In the genomic region with DNA sequence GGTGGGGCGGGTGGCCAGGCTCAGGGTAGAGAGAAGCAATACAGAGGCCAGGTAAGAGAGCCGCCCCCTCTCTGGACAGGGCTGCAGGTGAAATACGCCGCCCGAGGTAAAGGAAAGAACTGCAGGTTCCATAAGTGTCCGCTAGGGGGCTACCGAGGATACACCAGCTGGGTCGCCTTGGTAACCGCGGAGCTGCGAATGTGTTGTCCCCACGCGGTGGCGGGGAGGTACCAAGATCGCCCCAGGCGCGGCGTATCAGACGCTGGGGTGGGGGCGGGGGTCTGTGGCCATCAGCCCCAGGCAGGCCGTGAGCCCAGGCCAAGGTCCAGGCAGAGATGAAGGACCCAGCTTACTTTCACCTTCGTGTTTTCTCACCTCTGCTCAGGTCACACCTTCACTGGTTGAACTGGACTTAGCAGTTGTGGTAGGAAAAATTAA, we compare ENCODE assay signal across 1 cellular context.
TF ChIP-seq lines count a peak whose summit lies in the region.

No MANE protein-coding gene starts in this region.

TF ChIP-seq in HepG2, 621 proteins besides CTCF, POLR2A, EP300 and RAD21 (continued from another document and continues in another):
- TF ChIP-seq ZBTB34 (CRISPR knock-in tag; IDR thresholded peaks at IDR 0.05) (no peak), HOXA5 (CRISPR knock-in tag; IDR thresholded peaks at IDR 0.05) (0 out of 2 replicates have a peak, but pooled peaks have one; percentile 48), ISX (CRISPR knock-in tag; conservative IDR thresholded peaks at IDR 0.05) (no peak), AGO1 (IDR thresholded peaks at IDR 0.05; ENCODE audit: low read depth, low read length, poor library complexity, severe bottlenecking) (peak; percentile 63), MTF2 (CRISPR knock-in tag; IDR thresholded peaks at IDR 0.05; ENCODE audit: borderline replicate concordance) (no peak), ARNT2 (CRISPR knock-in tag; IDR thresholded peaks at IDR 0.05; ENCODE audit: low read depth) (peak; percentile 49; the same call in 1 of the 2 replicates), CHCHD3 (CRISPR knock-in tag; IDR thresholded peaks at IDR 0.05) (no peak), NFKBIZ (CRISPR knock-in tag; IDR thresholded peaks at IDR 0.05) (no peak), THYN1 (CRISPR knock-in tag; IDR thresholded peaks at IDR 0.05; ENCODE audit: borderline replicate concordance, low read depth) (no peak), ZNF766 (CRISPR knock-in tag; IDR thresholded peaks at IDR 0.05; ENCODE audit: borderline replicate concordance) (peak; percentile 75; the same call in 1 of the 2 replicates), ZNF609 (CRISPR knock-in tag; IDR thresholded peaks at IDR 0.05; ENCODE audit: borderline replicate concordance) (0 out of 2 replicates have a peak, but pooled peaks have one; percentile 41), NCOA2 (CRISPR knock-in tag; IDR thresholded peaks at IDR 0.05) (no peak), SP140L (CRISPR knock-in tag; IDR thresholded peaks at IDR 0.05; ENCODE audit: borderline replicate concordance) (no peak), SRSF9 (IDR thresholded peaks at IDR 0.05; ENCODE audit: borderline replicate concordance, insufficient read depth, low read depth, low read length, poor library complexity, severe bottlenecking) (no peak), GATAD2A (CRISPR knock-in tag; IDR thresholded peaks at IDR 0.05) (peak; percentile 44; the same call in 1 of the 2 replicates), RBAK (CRISPR knock-in tag; IDR thresholded peaks at IDR 0.05) (no peak), SAP130 (CRISPR knock-in tag; IDR thresholded peaks at IDR 0.05; ENCODE audit: low read depth) (peak; percentile 81), SRSF1 (optimal IDR thresholded peaks at IDR 0.05; ENCODE audit: low read depth, low read length) (no peak), ZNF775 (CRISPR knock-in tag; IDR thresholded peaks at IDR 0.05; ENCODE audit: borderline replicate concordance) (no peak), ZMYM4 (CRISPR knock-in tag; IDR thresholded peaks at IDR 0.05) (peak; percentile 56; the same call in 1 of the 2 replicates), ZMYM3 (CRISPR knock-in tag; IDR thresholded peaks at IDR 0.05) (no peak; the same call in 1 of the 2 replicates), KDM3A (CRISPR knock-in tag; IDR thresholded peaks at IDR 0.05; ENCODE audit: low read depth) (no peak), ZFP36L1 (CRISPR knock-in tag; IDR thresholded peaks at IDR 0.05) (no peak)
- TF ChIP-seq, protein P1, sequence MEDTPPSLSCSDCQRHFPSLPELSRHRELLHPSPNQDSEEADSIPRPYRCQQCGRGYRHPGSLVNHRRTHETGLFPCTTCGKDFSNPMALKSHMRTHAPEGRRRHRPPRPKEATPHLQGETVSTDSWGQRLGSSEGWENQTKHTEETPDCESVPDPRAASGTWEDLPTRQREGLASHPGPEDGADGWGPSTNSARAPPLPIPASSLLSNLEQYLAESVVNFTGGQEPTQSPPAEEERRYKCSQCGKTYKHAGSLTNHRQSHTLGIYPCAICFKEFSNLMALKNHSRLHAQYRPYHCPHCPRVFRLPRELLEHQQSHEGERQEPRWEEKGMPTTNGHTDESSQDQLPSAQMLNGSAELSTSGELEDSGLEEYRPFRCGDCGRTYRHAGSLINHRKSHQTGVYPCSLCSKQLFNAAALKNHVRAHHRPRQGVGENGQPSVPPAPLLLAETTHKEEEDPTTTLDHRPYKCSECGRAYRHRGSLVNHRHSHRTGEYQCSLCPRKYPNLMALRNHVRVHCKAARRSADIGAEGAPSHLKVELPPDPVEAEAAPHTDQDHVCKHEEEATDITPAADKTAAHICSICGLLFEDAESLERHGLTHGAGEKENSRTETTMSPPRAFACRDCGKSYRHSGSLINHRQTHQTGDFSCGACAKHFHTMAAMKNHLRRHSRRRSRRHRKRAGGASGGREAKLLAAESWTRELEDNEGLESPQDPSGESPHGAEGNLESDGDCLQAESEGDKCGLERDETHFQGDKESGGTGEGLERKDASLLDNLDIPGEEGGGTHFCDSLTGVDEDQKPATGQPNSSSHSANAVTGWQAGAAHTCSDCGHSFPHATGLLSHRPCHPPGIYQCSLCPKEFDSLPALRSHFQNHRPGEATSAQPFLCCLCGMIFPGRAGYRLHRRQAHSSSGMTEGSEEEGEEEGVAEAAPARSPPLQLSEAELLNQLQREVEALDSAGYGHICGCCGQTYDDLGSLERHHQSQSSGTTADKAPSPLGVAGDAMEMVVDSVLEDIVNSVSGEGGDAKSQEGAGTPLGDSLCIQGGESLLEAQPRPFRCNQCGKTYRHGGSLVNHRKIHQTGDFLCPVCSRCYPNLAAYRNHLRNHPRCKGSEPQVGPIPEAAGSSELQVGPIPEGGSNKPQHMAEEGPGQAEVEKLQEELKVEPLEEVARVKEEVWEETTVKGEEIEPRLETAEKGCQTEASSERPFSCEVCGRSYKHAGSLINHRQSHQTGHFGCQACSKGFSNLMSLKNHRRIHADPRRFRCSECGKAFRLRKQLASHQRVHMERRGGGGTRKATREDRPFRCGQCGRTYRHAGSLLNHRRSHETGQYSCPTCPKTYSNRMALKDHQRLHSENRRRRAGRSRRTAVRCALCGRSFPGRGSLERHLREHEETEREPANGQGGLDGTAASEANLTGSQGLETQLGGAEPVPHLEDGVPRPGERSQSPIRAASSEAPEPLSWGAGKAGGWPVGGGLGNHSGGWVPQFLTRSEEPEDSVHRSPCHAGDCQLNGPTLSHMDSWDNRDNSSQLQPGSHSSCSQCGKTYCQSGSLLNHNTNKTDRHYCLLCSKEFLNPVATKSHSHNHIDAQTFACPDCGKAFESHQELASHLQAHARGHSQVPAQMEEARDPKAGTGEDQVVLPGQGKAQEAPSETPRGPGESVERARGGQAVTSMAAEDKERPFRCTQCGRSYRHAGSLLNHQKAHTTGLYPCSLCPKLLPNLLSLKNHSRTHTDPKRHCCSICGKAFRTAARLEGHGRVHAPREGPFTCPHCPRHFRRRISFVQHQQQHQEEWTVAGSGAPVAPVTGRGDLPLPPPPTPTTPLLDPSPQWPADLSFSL (CRISPR knock-in tag; IDR thresholded peaks at IDR 0.05): no peak
- TF ChIP-seq, protein P2, sequence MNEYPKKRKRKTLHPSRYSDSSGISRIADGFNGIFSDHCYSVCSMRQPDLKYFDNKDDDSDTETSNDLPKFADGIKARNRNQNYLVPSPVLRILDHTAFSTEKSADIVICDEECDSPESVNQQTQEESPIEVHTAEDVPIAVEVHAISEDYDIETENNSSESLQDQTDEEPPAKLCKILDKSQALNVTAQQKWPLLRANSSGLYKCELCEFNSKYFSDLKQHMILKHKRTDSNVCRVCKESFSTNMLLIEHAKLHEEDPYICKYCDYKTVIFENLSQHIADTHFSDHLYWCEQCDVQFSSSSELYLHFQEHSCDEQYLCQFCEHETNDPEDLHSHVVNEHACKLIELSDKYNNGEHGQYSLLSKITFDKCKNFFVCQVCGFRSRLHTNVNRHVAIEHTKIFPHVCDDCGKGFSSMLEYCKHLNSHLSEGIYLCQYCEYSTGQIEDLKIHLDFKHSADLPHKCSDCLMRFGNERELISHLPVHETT (CRISPR knock-in tag; conservative IDR thresholded peaks at IDR 0.05): no peak
- TF ChIP-seq, protein P3, sequence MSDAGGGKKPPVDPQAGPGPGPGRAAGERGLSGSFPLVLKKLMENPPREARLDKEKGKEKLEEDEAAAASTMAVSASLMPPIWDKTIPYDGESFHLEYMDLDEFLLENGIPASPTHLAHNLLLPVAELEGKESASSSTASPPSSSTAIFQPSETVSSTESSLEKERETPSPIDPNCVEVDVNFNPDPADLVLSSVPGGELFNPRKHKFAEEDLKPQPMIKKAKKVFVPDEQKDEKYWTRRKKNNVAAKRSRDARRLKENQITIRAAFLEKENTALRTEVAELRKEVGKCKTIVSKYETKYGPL (CRISPR knock-in tag; IDR thresholded peaks at IDR 0.05): no peak
- TF ChIP-seq, protein P4, sequence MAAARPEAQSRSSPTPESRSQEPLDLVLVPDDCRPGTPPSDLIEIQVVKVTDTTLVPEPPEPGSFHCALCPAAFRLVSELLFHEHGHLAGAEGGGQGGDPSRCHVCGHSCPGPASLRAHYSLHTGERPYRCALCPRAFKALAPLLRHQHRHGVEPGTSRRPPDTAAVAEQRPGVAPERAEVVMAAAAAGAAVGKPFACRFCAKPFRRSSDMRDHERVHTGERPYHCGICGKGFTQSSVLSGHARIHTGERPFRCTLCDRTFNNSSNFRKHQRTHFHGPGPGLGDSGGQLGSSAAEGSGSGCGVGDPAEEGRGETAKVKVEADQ (CRISPR knock-in tag; IDR thresholded peaks at IDR 0.05; ENCODE audit: borderline replicate concordance): no peak; the same call in 1 of the 2 replicates
- TF ChIP-seq, protein P5, sequence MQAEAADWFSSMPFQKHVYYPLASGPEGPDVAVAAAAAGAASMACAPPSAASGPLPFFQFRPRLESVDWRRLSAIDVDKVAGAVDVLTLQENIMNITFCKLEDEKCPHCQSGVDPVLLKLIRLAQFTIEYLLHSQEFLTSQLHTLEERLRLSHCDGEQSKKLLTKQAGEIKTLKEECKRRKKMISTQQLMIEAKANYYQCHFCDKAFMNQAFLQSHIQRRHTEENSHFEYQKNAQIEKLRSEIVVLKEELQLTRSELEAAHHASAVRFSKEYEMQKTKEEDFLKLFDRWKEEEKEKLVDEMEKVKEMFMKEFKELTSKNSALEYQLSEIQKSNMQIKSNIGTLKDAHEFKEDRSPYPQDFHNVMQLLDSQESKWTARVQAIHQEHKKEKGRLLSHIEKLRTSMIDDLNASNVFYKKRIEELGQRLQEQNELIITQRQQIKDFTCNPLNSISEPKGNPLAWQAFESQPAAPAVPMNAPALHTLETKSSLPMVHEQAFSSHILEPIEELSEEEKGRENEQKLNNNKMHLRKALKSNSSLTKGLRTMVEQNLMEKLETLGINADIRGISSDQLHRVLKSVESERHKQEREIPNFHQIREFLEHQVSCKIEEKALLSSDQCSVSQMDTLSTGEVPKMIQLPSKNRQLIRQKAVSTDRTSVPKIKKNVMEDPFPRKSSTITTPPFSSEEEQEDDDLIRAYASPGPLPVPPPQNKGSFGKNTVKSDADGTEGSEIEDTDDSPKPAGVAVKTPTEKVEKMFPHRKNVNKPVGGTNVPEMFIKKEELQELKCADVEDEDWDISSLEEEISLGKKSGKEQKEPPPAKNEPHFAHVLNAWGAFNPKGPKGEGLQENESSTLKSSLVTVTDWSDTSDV (CRISPR knock-in tag; IDR thresholded peaks at IDR 0.05): no peak
- TF ChIP-seq, protein P6, sequence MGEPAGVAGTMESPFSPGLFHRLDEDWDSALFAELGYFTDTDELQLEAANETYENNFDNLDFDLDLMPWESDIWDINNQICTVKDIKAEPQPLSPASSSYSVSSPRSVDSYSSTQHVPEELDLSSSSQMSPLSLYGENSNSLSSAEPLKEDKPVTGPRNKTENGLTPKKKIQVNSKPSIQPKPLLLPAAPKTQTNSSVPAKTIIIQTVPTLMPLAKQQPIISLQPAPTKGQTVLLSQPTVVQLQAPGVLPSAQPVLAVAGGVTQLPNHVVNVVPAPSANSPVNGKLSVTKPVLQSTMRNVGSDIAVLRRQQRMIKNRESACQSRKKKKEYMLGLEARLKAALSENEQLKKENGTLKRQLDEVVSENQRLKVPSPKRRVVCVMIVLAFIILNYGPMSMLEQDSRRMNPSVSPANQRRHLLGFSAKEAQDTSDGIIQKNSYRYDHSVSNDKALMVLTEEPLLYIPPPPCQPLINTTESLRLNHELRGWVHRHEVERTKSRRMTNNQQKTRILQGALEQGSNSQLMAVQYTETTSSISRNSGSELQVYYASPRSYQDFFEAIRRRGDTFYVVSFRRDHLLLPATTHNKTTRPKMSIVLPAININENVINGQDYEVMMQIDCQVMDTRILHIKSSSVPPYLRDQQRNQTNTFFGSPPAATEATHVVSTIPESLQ (CRISPR knock-in tag; conservative IDR thresholded peaks at IDR 0.05): no peak
- TF ChIP-seq, protein P7, sequence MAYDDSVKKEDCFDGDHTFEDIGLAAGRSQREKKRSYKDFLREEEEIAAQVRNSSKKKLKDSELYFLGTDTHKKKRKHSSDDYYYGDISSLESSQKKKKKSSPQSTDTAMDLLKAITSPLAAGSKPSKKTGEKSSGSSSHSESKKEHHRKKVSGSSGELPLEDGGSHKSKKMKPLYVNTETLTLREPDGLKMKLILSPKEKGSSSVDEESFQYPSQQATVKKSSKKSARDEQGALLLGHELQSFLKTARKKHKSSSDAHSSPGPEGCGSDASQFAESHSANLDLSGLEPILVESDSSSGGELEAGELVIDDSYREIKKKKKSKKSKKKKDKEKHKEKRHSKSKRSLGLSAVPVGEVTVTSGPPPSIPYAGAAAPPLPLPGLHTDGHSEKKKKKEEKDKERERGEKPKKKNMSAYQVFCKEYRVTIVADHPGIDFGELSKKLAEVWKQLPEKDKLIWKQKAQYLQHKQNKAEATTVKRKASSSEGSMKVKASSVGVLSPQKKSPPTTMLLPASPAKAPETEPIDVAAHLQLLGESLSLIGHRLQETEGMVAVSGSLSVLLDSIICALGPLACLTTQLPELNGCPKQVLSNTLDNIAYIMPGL (CRISPR knock-in tag; IDR thresholded peaks at IDR 0.05; ENCODE audit: borderline replicate concordance in 1 of 2, low read depth in 1 of 2): peak; percentile 81 to 88
